ENCODE assay signal across 8 cellular contexts in genomic region chr17:32323784-32324590, GRCh38. TPM values are rescaled to one million over a fixed set of nuclear protein-coding genes. Genes with fewer than 3 reads are reported as not detected.
DNase-seq lines count a peak whose midpoint lies in the region; ATAC-seq and TF ChIP-seq lines count a peak whose summit lies in the region.

No MANE protein-coding gene starts in this region.

- ATAC-seq in lower lobe of right lung (peak; percentile 16 to 58), HG03457 (IDR thresholded peaks at IDR 0.05; ENCODE audit: unreplicated experiment) (no peak)

- DNase-seq in AG20443 (ENCODE audit: low spot score) (peak; percentile 65), NCI-H2029 treated with DMSO at 0.1 percent for 48 hours (lab: John Stamatoyannopoulos, UW) (peak; percentile 10), adrenal gland (peak in 5 of 7 donors; percentile 42 to 70 (median 50)), lower lobe of right lung (no peak), occipital lobe (lab: John Stamatoyannopoulos, UW) (no peak), activated gamma-delta T cell treated with Interleukin-2 at 50 U/mL for 16 hours (no peak), HEK293T (ENCODE audit: extremely low spot score) (no peak)

- 23 to 27% (median 27%) methylated on average over 12 of the region's 12 CpGs for WGBS in adrenal gland, 4 donors

- peak overlapping the region in 1 of 4 donors; percentile 38 for H3K4me3 ChIP-seq in adrenal gland
- peak overlapping the region; percentile 38 for H3K4me3 ChIP-seq in lower lobe of right lung

- peaks cover 0 to 11% of the 10 kb centered on the region in 2 donors for H3K4me1 ChIP-seq in adrenal gland (replicated peaks in 1 of 2)
- peaks cover 7% of the 10 kb centered on the region for H3K4me1 ChIP-seq in lower lobe of right lung

- intact Hi-C loops in adrenal gland (cut with DNase I): loop anchor here in 1 of 2 donors (2.0 kb wide), 1 partner anchor 71 kb away; no protein-coding TSS in a partner anchor
- intact Hi-C loops in lower lobe of right lung (cut with DNase I): no loop called here

- H3K27me3 ChIP-seq in adrenal gland (no peaks in the 10 kb centered on the region), lower lobe of right lung (ENCODE audit: low read depth) (no peaks in the 10 kb centered on the region)

- H3K36me3 ChIP-seq in adrenal gland (replicated peaks in 1 of 2): no peaks in the 10 kb centered on the region
- H3K36me3 ChIP-seq in lower lobe of right lung: no peaks in the 10 kb centered on the region

- TF ChIP-seq CTCF in adrenal gland (IDR thresholded peaks at IDR 0.05) (no peak), lower lobe of right lung (IDR thresholded peaks at IDR 0.05) (no peak)

- H3K9me3 ChIP-seq in adrenal gland (replicated peaks in 1 of 3): no peaks in the 10 kb centered on the region
- H3K9me3 ChIP-seq in lower lobe of right lung: no peaks in the 10 kb centered on the region

- H3K27ac ChIP-seq in adrenal gland: peak overlapping the region in 3 of 5 donors; percentile 35 to 76 (median 64)
- H3K27ac ChIP-seq in lower lobe of right lung: no peak overlapping the region

- POLR2A ChIA-PET in HEK293T (lab: Yijun Ruan, JAX): no interaction called here

- CTCF ChIA-PET in HEK293T (lab: Yijun Ruan, JAX): no interaction called here

- no peak for TF ChIP-seq POLR2A in adrenal gland (IDR thresholded peaks at IDR 0.05)

TF ChIP-seq in HEK293T, 16 proteins besides CTCF, POLR2A, EP300 and RAD21:
- TF ChIP-seq FOXA1 (IDR thresholded peaks at IDR 0.05) (no peak), CTBP1 (IDR thresholded peaks at IDR 0.05; ENCODE audit: borderline replicate concordance) (no peak)
TF ChIP-seq in HEK293T: peak in this region for 0.

RNA-seq across cellular contexts. Expression of gene C17orf75, which starts 18.0 kb away (rescaled TPM):
- total RNA-seq in adrenal gland: 10 to 100 TPM in 7 of 8 donors, 1 to 10 TPM in 1; 9.6 to 29.7 (median 19.8) TPM
- 10 to 100 TPM; 13.5 to 23.8 (median 17.1) TPM for polyA plus RNA-seq in adrenal gland
- total RNA-seq in lower lobe of right lung: 11.7 TPM
- total RNA-seq in occipital lobe: 37.3 TPM

RNA-seq across cellular contexts. Expression of gene ZNF207, which starts 26.0 kb away (rescaled TPM):
- total RNA-seq in adrenal gland (100 to 1,000 TPM in 6 of 8 donors, 10 to 100 TPM in 2; 68.7 to 193 (median 130) TPM), lower lobe of right lung (146 TPM), occipital lobe (117 TPM)
- polyA plus RNA-seq in adrenal gland: 100 to 1,000 TPM in 1 of 3 donors, 10 to 100 TPM in 2; 58.8 to 190 (median 68.4) TPM

RNA-seq across cellular contexts. Expression of gene RHBDL3, which starts 58.4 kb away (rescaled TPM):
- total RNA-seq in adrenal gland (10 to 100 TPM in 1 of 8 donors, 1 to 10 TPM in 7; 1.7 to 10.2 (median 5.1) TPM), lower lobe of right lung (0.18 TPM), occipital lobe (1.6 TPM)
- 1 to 10 TPM; 4.9 to 9.3 (median 5.3) TPM for polyA plus RNA-seq in adrenal gland

Comparison
In these comparisons a context has a peak if more than half of its experiments do, and no peak if none do; other contexts are left out.
1. DNase-seq: peak in AG20443 (single experiment), NCI-H2029 treated with DMSO at 0.1 percent for 48 hours (single experiment) and adrenal gland (5 of 7); none in lower lobe of right lung (single experiment), occipital lobe (single experiment), activated gamma-delta T cell treated with Interleukin-2 at 50 U/mL for 16 hours (single experiment) and HEK293T (single experiment).